ENCODE assay signal across 9 cellular contexts in the genomic region with DNA sequence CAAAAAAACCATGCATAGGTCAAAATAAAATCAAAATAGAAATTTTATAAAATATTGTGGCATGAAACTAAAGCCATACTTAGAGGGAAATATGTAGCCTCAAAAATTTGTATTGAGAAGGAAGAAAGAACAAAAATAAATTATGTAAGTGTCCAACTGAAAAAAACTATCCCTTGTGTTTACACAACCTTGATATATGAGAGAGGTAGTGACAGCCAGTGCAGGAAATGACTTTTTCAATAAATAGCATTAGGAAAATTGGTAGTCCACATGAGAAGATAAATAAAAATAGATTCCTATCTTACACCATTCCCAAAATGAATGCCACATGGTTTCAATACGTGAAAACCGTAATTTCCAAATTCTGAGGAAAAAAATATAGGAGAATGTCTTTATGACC. TPM values are rescaled to one million over a fixed set of nuclear protein-coding genes. Genes with fewer than 3 reads are reported as not detected.
"Had no signal": no experiment of that assay in that cellular context is flagged by ENCODE, and none has a peak within 500 bp of the region (broad histone marks: within the 10 kb centered on the region; RNA-seq: fewer than 3 reads in every experiment).

No MANE protein-coding gene starts in this region.

- ATAC-seq: GM23338, HepG2 had no signal

- H3K27ac ChIP-seq: HL-60, KMS-11 had no signal

- DNase-seq: H9, HCEC 1CT, Karpas-422, KBM-7 had no signal

- H3K4me3 ChIP-seq: GM23338 had no signal

RNA-seq across cellular contexts. Expression of gene PRSS50, which starts 13.2 kb away (rescaled TPM):
- total RNA-seq: HepG2, HT1080 had no signal

RNA-seq across cellular contexts. Expression of gene TMIE, which starts 29.6 kb away (rescaled TPM):
- total RNA-seq: HepG2, HT1080 had no signal

RNA-seq across cellular contexts. Expression of gene ALS2CL, which starts 37.3 kb away (rescaled TPM):
- total RNA-seq: HepG2 had no signal
